In the genomic region with DNA sequence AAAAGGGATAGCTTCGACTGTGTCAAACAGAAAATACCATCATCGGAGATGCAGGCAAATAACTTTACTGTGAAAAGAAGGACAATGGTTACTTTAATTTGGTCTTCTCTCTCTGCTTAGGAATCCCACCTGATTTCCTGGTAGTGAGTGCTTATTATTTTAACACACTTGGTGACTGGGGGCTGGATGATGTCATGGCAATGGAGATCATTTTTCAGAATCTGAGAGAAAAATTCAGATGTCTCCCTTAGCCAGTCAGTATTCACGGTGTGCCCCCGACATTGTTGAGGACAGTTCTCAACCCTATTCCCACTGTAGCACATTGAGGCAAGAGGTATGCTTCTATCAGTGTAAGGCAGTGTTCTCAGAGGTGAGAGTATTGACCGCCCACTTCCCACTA, we compare ENCODE assay signal across 35 cellular contexts. TPM values are rescaled to one million over a fixed set of nuclear protein-coding genes. Genes with fewer than 3 reads are reported as not detected.
"Had no signal": no experiment of that assay in that cellular context is flagged by ENCODE, and none has a peak within 500 bp of the region (broad histone marks: within the 10 kb centered on the region; RNA-seq: fewer than 3 reads in every experiment).

No MANE protein-coding gene starts in this region.

- H3K27ac ChIP-seq: adrenal gland, ascending aorta, body of pancreas, brain microvascular endothelial cell, breast epithelium, cardiac muscle cell had no signal

- DNase-seq: activated effector memory CD4-positive, alpha-beta T cell treated with anti-CD3 and anti-CD28 coated beads, Interleukin-2, amount 50 U/mL, for 16 hours; activated effector memory CD4-positive, alpha-beta T cell treated with Interleukin-2 at 50 U/mL for 16 hours; activated gamma-delta T cell; activated gamma-delta T cell treated with Interleukin-2 at 50 U/mL for 16 hours; activated naive CD4-positive, alpha-beta T cell; activated naive CD4-positive, alpha-beta T cell treated with anti-CD3 and anti-CD28 coated beads for 36 hours; activated naive CD4-positive, alpha-beta T cell treated with anti-CD3 and anti-CD28 coated beads, Interleukin-2, amount 10 ng/mL, durations not matched to agents 7 days and 5 days; activated naive CD4-positive, alpha-beta T cell treated with anti-CD3 and anti-CD28 coated beads, Interleukin-2, amount 50 U/mL, for 16 hours; activated naive CD4-positive, alpha-beta T cell treated with Interleukin-2 at 50 U/mL for 16 hours; activated naive CD8-positive, alpha-beta T cell treated with anti-CD3 and anti-CD28 coated beads for 36 hours; activated naive CD8-positive, alpha-beta T cell treated with anti-CD3 and anti-CD28 coated beads, Interleukin-2, amount 10 ng/mL, durations not matched to agents 7 days and 5 days; activated naive CD8-positive, alpha-beta T cell treated with anti-CD3 and anti-CD28 coated beads, Interleukin-2, amount 50 U/mL, for 24 hours; activated T-cell treated with anti-CD3 and anti-CD28 coated beads, Interleukin-2, amount 50 U/mL, for 1 hour; activated T-cell treated with anti-CD3 and anti-CD28 coated beads, Interleukin-2, amount 50 U/mL, for 24 hours; activated T-cell treated with anti-CD3 and anti-CD28 coated beads, Interleukin-2, amount 50 U/mL, for 4 hours; activated T-cell treated with anti-CD3 and anti-CD28 coated beads, Interleukin-2, amount 50 U/mL, for 48 hours; activated T-cell treated with anti-CD3 and anti-CD28 coated beads, Interleukin-2, amount 50 U/mL, for 72 hours; adrenal gland; amniotic stem cell; amygdala; anterior cingulate cortex; aorta; body of pancreas; brain microvascular endothelial cell; caudate nucleus; central memory CD4-positive, alpha-beta T cell; cerebellar nuclear complex had no signal

- ATAC-seq: activated naive CD4-positive, alpha-beta T cell treated with anti-CD3 and anti-CD28 coated beads, Interleukin-2, amount 50 U/mL, for 72 hours; activated naive CD8-positive, alpha-beta T cell treated with anti-CD3 and anti-CD28 coated beads, Interleukin-2, amount 50 U/mL, for 24 hours; activated T-cell treated with anti-CD3 and anti-CD28 coated beads, Interleukin-2, amount 50 U/mL, for 4 hours; activated T-cell treated with anti-CD3 and anti-CD28 coated beads, Interleukin-2, amount 50 U/mL, for 72 hours; activated T-helper 17 cell treated with anti-CD3 and anti-CD28 coated beads, Interleukin-2, amount 50 U/mL, for 72 hours; body of pancreas had no signal

- H3K27me3 ChIP-seq: adrenal gland, ascending aorta, body of pancreas, brain microvascular endothelial cell, breast epithelium, cardiac muscle cell had no signal

- H3K36me3 ChIP-seq: adrenal gland, ascending aorta, brain microvascular endothelial cell, breast epithelium, cardiac muscle cell had no signal

- FAIRE-seq: astrocyte, bronchial epithelial cell had no signal

- H3K4me3 ChIP-seq: adrenal gland, ascending aorta, body of pancreas, breast epithelium, cardiac muscle cell had no signal

- H3K9me3 ChIP-seq: adrenal gland, ascending aorta, body of pancreas, breast epithelium had no signal

- H3K4me1 ChIP-seq: breast epithelium had no signal

RNA-seq across cellular contexts. Expression of a gene that starts 3.6 kb away (rescaled TPM):
- total RNA-seq: activated naive CD4-positive, alpha-beta T cell treated with anti-CD3 and anti-CD28 coated beads for 36 hours; activated naive CD8-positive, alpha-beta T cell treated with anti-CD3 and anti-CD28 coated beads for 36 hours; activated naive CD8-positive, alpha-beta T cell treated with anti-CD3 and anti-CD28 coated beads, Interleukin-2, amount 10 ng/mL, durations not matched to agents 7 days and 5 days; activated T-helper 1 cell treated with anti-CD3 and anti-CD28 coated beads, Interleukin-12 subunit alpha, Interleukin-12 subunit beta, Interleukin-2, Interleukin-4 antibody, amounts not matched to agents 30 ng/mL and 10 ng/mL and 1 ng/mL, durations not matched to agents 14 hours and 24 hours and 36 hours; activated T-helper 17 cell treated with anti-CD3 and anti-CD28 coated beads, Interleukin-2, amount 50 U/mL, for 72 hours had no signal
